Comparison of ENCODE assay signal across 15 cellular contexts in the genomic region with DNA sequence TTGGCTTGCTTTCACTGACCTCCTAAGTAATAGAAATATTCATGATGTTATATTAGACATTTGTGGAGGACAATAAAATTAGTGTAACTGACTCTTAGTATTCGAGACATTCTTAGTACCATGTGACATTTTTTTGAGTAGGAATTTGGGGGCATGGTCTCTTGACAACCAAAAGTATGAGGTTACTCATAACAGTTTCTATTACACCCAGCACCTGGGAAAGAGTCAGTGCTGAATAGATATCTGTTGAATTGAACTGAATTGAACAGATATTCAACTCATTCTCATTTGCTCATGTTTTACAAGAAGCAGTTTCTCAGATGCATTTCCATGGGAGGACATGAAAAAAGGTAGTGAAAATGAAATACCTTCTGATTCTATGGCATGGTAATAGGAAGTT.
A peak's percentile ranks its signal among the peaks of the same experiment; 100 is the strongest.
DNase-seq lines count a peak whose midpoint lies in the region; ATAC-seq and TF ChIP-seq lines count a peak whose summit lies in the region.
"Had no signal": no experiment of that assay in that cellular context is flagged by ENCODE, and none has a peak within 500 bp of the region (broad histone marks: within the 10 kb centered on the region; RNA-seq: fewer than 3 reads in every experiment).

No MANE protein-coding gene starts in this region.

- intact Hi-C loops in CD14-positive monocyte (cut with micrococcal nuclease), result no loop called here

- H3K27ac ChIP-seq in brain microvascular endothelial cell (peak overlapping the region; percentile 77), liver (ENCODE audit: low read depth in 1 of 2, low read length in 2 of 2) (peak overlapping the region; percentile 23 to 42), endodermal cell (ENCODE audit: low read depth, low read length) (no peak overlapping the region)

- H3K9me3 Mint-ChIP-seq in CD14-positive monocyte, result no peaks in the 10 kb centered on the region
- no peaks in the 10 kb centered on the region for H3K9me3 Mint-ChIP-seq in endodermal cell
- H3K9me3 Mint-ChIP-seq in WTC11, result no peaks in the 10 kb centered on the region
- H3K9me3 Mint-ChIP-seq: activated CD8-positive, alpha-beta T cell treated with anti-CD3 and anti-CD28 coated beads for 36 hours; activated naive CD4-positive, alpha-beta T cell treated with anti-CD3 and anti-CD28 coated beads, Interleukin-2, amount 10 ng/mL, durations not matched to agents 7 days and 5 days; natural killer cell treated with Interleukin-12 subunit alpha and Interleukin-12 subunit beta and Interleukin-15 and Interleukin-18, amount 100 ng/mL, for 72 hours had no signal

- no peak for TF ChIP-seq RAD21 in liver (IDR thresholded peaks at IDR 0.05)

- no peak for DNase-seq in CD14-positive monocyte (ENCODE audit: low spot score)
- DNase-seq in HT1080 (ENCODE audit: low read depth), result peak; percentile 40
- DNase-seq in brain microvascular endothelial cell, result peak; percentile 29
- DNase-seq in endodermal cell, result no peak
- no peak for DNase-seq in WTC11 (ENCODE audit: low spot score)
- DNase-seq: activated CD8-positive, alpha-beta T cell treated with anti-CD3 and anti-CD28 coated beads for 36 hours; activated naive CD4-positive, alpha-beta T cell treated with anti-CD3 and anti-CD28 coated beads, Interleukin-2, amount 10 ng/mL, durations not matched to agents 7 days and 5 days; cerebellar nuclear complex; NCI-H2029 treated with DMSO at 0.1 percent for 48 hours; T-helper 1 cell had no signal

- in situ Hi-C loops in brain microvascular endothelial cell (cut with HindIII; ENCODE audit: low pct_ligation_motif_present, low sequenced_read_pairs), result no loop called here

- no peaks in the 10 kb centered on the region for H3K9me3 ChIP-seq in liver (ENCODE audit: control insufficient read depth in 4 of 4, low read length in 3 of 4)
- H3K9me3 ChIP-seq in endodermal cell (ENCODE audit: control insufficient read depth, low read length), result no peaks in the 10 kb centered on the region

- no peak overlapping the region for H3K4me3 Mint-ChIP-seq in CD14-positive monocyte
- H3K4me3 Mint-ChIP-seq in endodermal cell, result no peak overlapping the region
- no peak overlapping the region for H3K4me3 Mint-ChIP-seq in WTC11
- H3K4me3 Mint-ChIP-seq: activated CD8-positive, alpha-beta T cell treated with anti-CD3 and anti-CD28 coated beads for 36 hours; activated naive CD4-positive, alpha-beta T cell treated with anti-CD3 and anti-CD28 coated beads, Interleukin-2, amount 10 ng/mL, durations not matched to agents 7 days and 5 days; natural killer cell treated with Interleukin-12 subunit alpha and Interleukin-12 subunit beta and Interleukin-15 and Interleukin-18, amount 100 ng/mL, for 72 hours had no signal

- POLR2A ChIA-PET in WTC11 (lab: Charles Lee), result no interaction called here

- H3K4me1 Mint-ChIP-seq in CD14-positive monocyte (peaks cover 25% of the 10 kb centered on the region), endodermal cell (no peaks in the 10 kb centered on the region), WTC11 (peaks cover 25% of the 10 kb centered on the region)
- H3K4me1 Mint-ChIP-seq: activated naive CD4-positive, alpha-beta T cell treated with anti-CD3 and anti-CD28 coated beads, Interleukin-2, amount 10 ng/mL, durations not matched to agents 7 days and 5 days had no signal

- H3K27ac Mint-ChIP-seq in CD14-positive monocyte (peak overlapping the region; percentile 21 to 91 (median 87)), endodermal cell (no peak overlapping the region), WTC11 (no peak overlapping the region)
- H3K27ac Mint-ChIP-seq: activated CD8-positive, alpha-beta T cell treated with anti-CD3 and anti-CD28 coated beads for 36 hours; activated naive CD4-positive, alpha-beta T cell treated with anti-CD3 and anti-CD28 coated beads, Interleukin-2, amount 10 ng/mL, durations not matched to agents 7 days and 5 days had no signal

- ATAC-seq in GM21515 (IDR thresholded peaks at IDR 0.05; ENCODE audit: unreplicated experiment), result no peak
- no peak for ATAC-seq in WTC11
- no peak for ATAC-seq in HG02884 (IDR thresholded peaks at IDR 0.05; ENCODE audit: unreplicated experiment)
- ATAC-seq: activated CD8-positive, alpha-beta T cell treated with anti-CD3 and anti-CD28 coated beads for 36 hours; K562; natural killer cell treated with Interleukin-12 subunit alpha and Interleukin-12 subunit beta and Interleukin-15 and Interleukin-18, amount 100 ng/mL, for 72 hours had no signal

- H3K36me3 ChIP-seq in brain microvascular endothelial cell (replicated peaks) (no peaks in the 10 kb centered on the region), liver (ENCODE audit: control insufficient read depth in 4 of 4, insufficient read depth in 3 of 4, low read depth in 1 of 4, low read length in 3 of 4) (no peaks in the 10 kb centered on the region), endodermal cell (ENCODE audit: control insufficient read depth, insufficient read depth, low read length) (no peaks in the 10 kb centered on the region)

- H3K36me3 Mint-ChIP-seq in CD14-positive monocyte (no peaks in the 10 kb centered on the region), endodermal cell (ENCODE audit: low read depth) (no peaks in the 10 kb centered on the region), WTC11 (no peaks in the 10 kb centered on the region)
- H3K36me3 Mint-ChIP-seq: activated naive CD4-positive, alpha-beta T cell treated with anti-CD3 and anti-CD28 coated beads, Interleukin-2, amount 10 ng/mL, durations not matched to agents 7 days and 5 days; natural killer cell treated with Interleukin-12 subunit alpha and Interleukin-12 subunit beta and Interleukin-15 and Interleukin-18, amount 100 ng/mL, for 72 hours had no signal

- 93% methylated on average over 1 of the region's 1 CpG for WGBS in liver
- 92% methylated on average over 1 of the region's 1 CpG; no CpG with 5 or more reads in 1 of the 2 experiments for WGBS in endodermal cell (ENCODE audit: insufficient coverage in 1 of 2, insufficient read length in 1 of 2), 2 experiments

- CTCF ChIA-PET in WTC11 (lab: Charles Lee), result interaction anchor here (1.4 kb wide), 1 partner anchor 18 kb away, joined by 3 read pairs; no protein-coding TSS in a partner anchor

- H3K9ac ChIP-seq in liver (ENCODE audit: low read depth in 1 of 2, low read length in 2 of 2) (no peak overlapping the region), endodermal cell (ENCODE audit: extremely low read depth, low read length, poor library complexity, severe bottlenecking) (no peak overlapping the region)

- TF ChIP-seq CTCF in CD14-positive monocyte (IDR thresholded peaks at IDR 0.05), result no peak
- TF ChIP-seq CTCF in brain microvascular endothelial cell (IDR thresholded peaks at IDR 0.05; ENCODE audit: low read depth, low read length, missing control alignments), result no peak
- no peak for TF ChIP-seq CTCF in liver (IDR thresholded peaks at IDR 0.05; ENCODE audit: low read depth, low read length, missing input control)
- TF ChIP-seq CTCF in endodermal cell (conservative IDR thresholded peaks at IDR 0.05), result no peak
- no peak for TF ChIP-seq CTCF in WTC11 (IDR thresholded peaks at IDR 0.05)

- H3K27me3 ChIP-seq in brain microvascular endothelial cell (replicated peaks) (no peaks in the 10 kb centered on the region), liver (ENCODE audit: control insufficient read depth in 4 of 4, insufficient read depth in 4 of 4, low read length in 3 of 4) (no peaks in the 10 kb centered on the region), endodermal cell (ENCODE audit: control insufficient read depth, insufficient read depth, low read length, poor library complexity, severe bottlenecking) (no peaks in the 10 kb centered on the region)

- H3K27me3 Mint-ChIP-seq in CD14-positive monocyte (ENCODE audit: low read depth in 3 of 3), result peaks cover 0 to 2% (median 0%) of the 10 kb centered on the region in 3 donors
- H3K27me3 Mint-ChIP-seq in endodermal cell (ENCODE audit: insufficient read depth), result no peaks in the 10 kb centered on the region
- no peaks in the 10 kb centered on the region for H3K27me3 Mint-ChIP-seq in WTC11 (ENCODE audit: low read depth)
- H3K27me3 Mint-ChIP-seq: activated CD8-positive, alpha-beta T cell treated with anti-CD3 and anti-CD28 coated beads for 36 hours; activated naive CD4-positive, alpha-beta T cell treated with anti-CD3 and anti-CD28 coated beads, Interleukin-2, amount 10 ng/mL, durations not matched to agents 7 days and 5 days; natural killer cell treated with Interleukin-12 subunit alpha and Interleukin-12 subunit beta and Interleukin-15 and Interleukin-18, amount 100 ng/mL, for 72 hours had no signal

- H3K4me1 ChIP-seq in liver (ENCODE audit: control insufficient read depth in 4 of 4, insufficient read depth in 4 of 4, low read length in 3 of 4) (peaks cover 0 to 13% (median 4%) of the 10 kb centered on the region in 4 donors), endodermal cell (ENCODE audit: control insufficient read depth, insufficient read depth, low read length) (no peaks in the 10 kb centered on the region)

- H3K4me3 ChIP-seq in brain microvascular endothelial cell (ENCODE audit: low read depth, low read length) (no peak overlapping the region), liver (ENCODE audit: low read depth in 1 of 3, low read length in 3 of 3) (no peak overlapping the region), endodermal cell (ENCODE audit: low read length) (no peak overlapping the region)
- H3K4me3 ChIP-seq: K562 had no signal

TF ChIP-seq in liver, 16 proteins besides CTCF, POLR2A, EP300 and RAD21 (continues in another document):
- TF ChIP-seq ATF3 (IDR thresholded peaks at IDR 0.05) (no peak), HNF4G (IDR thresholded peaks at IDR 0.05) (no peak)

TF ChIP-seq in WTC11, 78 proteins besides CTCF, POLR2A, EP300 and RAD21 (continues in another document):
- no peak for TF ChIP-seq ATF3 (CRISPR knock-in tag; conservative IDR thresholded peaks at IDR 0.05)
- no peak for TF ChIP-seq GTF2I (CRISPR knock-in tag; conservative IDR thresholded peaks at IDR 0.05)
- TF ChIP-seq SMAD3 (CRISPR knock-in tag; IDR thresholded peaks at IDR 0.05; ENCODE audit: borderline replicate concordance), result no peak
- no peak for TF ChIP-seq ETV6 (CRISPR knock-in tag; IDR thresholded peaks at IDR 0.05)
- TF ChIP-seq, protein P1, sequence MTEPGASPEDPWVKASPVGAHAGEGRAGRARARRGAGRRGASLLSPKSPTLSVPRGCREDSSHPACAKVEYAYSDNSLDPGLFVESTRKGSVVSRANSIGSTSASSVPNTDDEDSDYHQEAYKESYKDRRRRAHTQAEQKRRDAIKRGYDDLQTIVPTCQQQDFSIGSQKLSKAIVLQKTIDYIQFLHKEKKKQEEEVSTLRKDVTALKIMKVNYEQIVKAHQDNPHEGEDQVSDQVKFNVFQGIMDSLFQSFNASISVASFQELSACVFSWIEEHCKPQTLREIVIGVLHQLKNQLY (CRISPR knock-in tag; IDR thresholded peaks at IDR 0.05), result no peak

Comparison
In these comparisons a context has a peak if more than half of its experiments do, and no peak if none do; other contexts are left out.
1. DNase-seq: peak in HT1080 (single experiment) and brain microvascular endothelial cell (single experiment); none in CD14-positive monocyte (single experiment), endodermal cell (single experiment) and WTC11 (single experiment).
2. H3K27ac Mint-ChIP-seq: peak in CD14-positive monocyte (7 of 7); none in endodermal cell (single experiment) and WTC11 (single experiment).